In genomic region chr15:90420488-90420850, GRCh38 we compare ENCODE assay signal across 11 cellular contexts. TPM values are rescaled to one million over a fixed set of nuclear protein-coding genes. Genes with fewer than 3 reads are reported as not detected.
DNase-seq lines count a peak whose midpoint lies in the region; ATAC-seq and TF ChIP-seq lines count a peak whose summit lies in the region.
"Had no signal": no experiment of that assay in that cellular context is flagged by ENCODE, and none has a peak within 500 bp of the region (broad histone marks: within the 10 kb centered on the region; RNA-seq: fewer than 3 reads in every experiment).

No MANE protein-coding gene starts in this region.

- no peak for ATAC-seq in HG02973 (IDR thresholded peaks at IDR 0.05; ENCODE audit: unreplicated experiment)

- H3K9ac ChIP-seq in muscle layer of colon (ENCODE audit: low read length) = peak overlapping the region; percentile 23

- no peaks in the 10 kb centered on the region for H3K36me3 ChIP-seq in breast epithelium
- no peaks in the 10 kb centered on the region for H3K36me3 ChIP-seq in muscle layer of colon (ENCODE audit: insufficient read depth, low read length)
- H3K36me3 ChIP-seq in HAP-1 (replicated peaks) = no peaks in the 10 kb centered on the region
- H3K36me3 ChIP-seq: tibial nerve had no signal

- H3K27me3 ChIP-seq in breast epithelium = no peaks in the 10 kb centered on the region
- H3K27me3 ChIP-seq in muscle layer of colon (ENCODE audit: control insufficient read depth in 1 of 2, insufficient read depth in 2 of 2, low read length in 2 of 2) = no peaks in the 10 kb centered on the region
- H3K27me3 ChIP-seq in HAP-1 (ENCODE audit: low read depth) = no peaks in the 10 kb centered on the region
- H3K27me3 ChIP-seq: tibial nerve had no signal

- CTCF ChIA-PET in activated naive CD4-positive, alpha-beta T cell treated with anti-CD3 and anti-CD28 coated beads for 36 hours (lab: Charles Lee) = interaction anchor here (1.5 to 2.0 kb wide), 2 partner anchors 58 to 184 kb away, joined by 5 to 6 read pairs; no protein-coding TSS in a partner anchor

- no peak for DNase-seq in activated naive CD4-positive, alpha-beta T cell treated with anti-CD3 and anti-CD28 coated beads for 36 hours
- DNase-seq in activated naive CD4-positive, alpha-beta T cell treated with anti-CD3 and anti-CD28 coated beads, Interleukin-2, amount 50 U/mL, for 16 hours = no peak
- DNase-seq in breast epithelium (ENCODE audit: low spot score in 2 of 2) (no peak), type B pancreatic cell (ENCODE audit: extremely low spot score, unreplicated experiment) (no peak), HAP-1 (ENCODE audit: low spot score in 2 of 2) (no peak), DMS53 treated with DMSO at 0.1 percent for 48 hours (lab: John Stamatoyannopoulos, UW; ENCODE audit: unreplicated experiment) (no peak)
- DNase-seq: small intestine, T-helper 9 cell had no signal

- no peak for TF ChIP-seq POLR2A in breast epithelium (IDR thresholded peaks at IDR 0.05)

- intact Hi-C loops in activated naive CD4-positive, alpha-beta T cell treated with anti-CD3 and anti-CD28 coated beads for 36 hours (cut with micrococcal nuclease) = no loop called here
- intact Hi-C loops in breast epithelium (cut with DNase I; ENCODE audit: low total_unique reads) = no loop called here

- H3K4me3 ChIP-seq in breast epithelium = peak overlapping the region in 1 of 3 donors; percentile 24
- H3K4me3 ChIP-seq in muscle layer of colon (ENCODE audit: low read depth in 1 of 2, low read length in 2 of 2) = peak overlapping the region in 1 of 2 donors; percentile 12
- H3K4me3 ChIP-seq in HAP-1 = no peak overlapping the region
- H3K4me3 ChIP-seq: tibial nerve had no signal

- H3K36me3 Mint-ChIP-seq in activated naive CD4-positive, alpha-beta T cell treated with anti-CD3 and anti-CD28 coated beads for 36 hours (ENCODE audit: low read depth) = peaks cover 10% of the 10 kb centered on the region
- H3K36me3 Mint-ChIP-seq in type B pancreatic cell = peaks cover 16% of the 10 kb centered on the region

- peaks cover 8 to 20% of the 10 kb centered on the region in 2 donors for H3K4me1 ChIP-seq in breast epithelium
- H3K4me1 ChIP-seq in muscle layer of colon (ENCODE audit: insufficient read depth, low read length) = peaks cover 54% of the 10 kb centered on the region
- H3K4me1 ChIP-seq in HAP-1 = peaks cover 19% of the 10 kb centered on the region

- peak overlapping the region; percentile 84 to 86 for H3K27ac ChIP-seq in breast epithelium
- peak overlapping the region; percentile 38 for H3K27ac ChIP-seq in muscle layer of colon (ENCODE audit: low read depth, low read length)

- no peaks in the 10 kb centered on the region for H3K27me3 Mint-ChIP-seq in activated naive CD4-positive, alpha-beta T cell treated with anti-CD3 and anti-CD28 coated beads for 36 hours (ENCODE audit: low read depth)
- no peaks in the 10 kb centered on the region for H3K27me3 Mint-ChIP-seq in type B pancreatic cell

- H3K27ac Mint-ChIP-seq in activated naive CD4-positive, alpha-beta T cell treated with anti-CD3 and anti-CD28 coated beads for 36 hours = peak overlapping the region; percentile 87
- H3K27ac Mint-ChIP-seq in type B pancreatic cell = peak overlapping the region; percentile 42

- no peak for TF ChIP-seq CTCF in breast epithelium (IDR thresholded peaks at IDR 0.05)
- TF ChIP-seq CTCF in type B pancreatic cell (conservative IDR thresholded peaks at IDR 0.05) = no peak

- H3K9me3 Mint-ChIP-seq in activated naive CD4-positive, alpha-beta T cell treated with anti-CD3 and anti-CD28 coated beads for 36 hours = peaks cover 4% of the 10 kb centered on the region
- H3K9me3 Mint-ChIP-seq in type B pancreatic cell = no peaks in the 10 kb centered on the region

- in situ Hi-C loops in HAP-1 (cut with MboI; ENCODE audit: low sequenced_read_pairs) = no loop called here

- no peaks in the 10 kb centered on the region for H3K9me3 ChIP-seq in breast epithelium
- H3K9me3 ChIP-seq in muscle layer of colon (ENCODE audit: low read length) = no peaks in the 10 kb centered on the region
- H3K9me3 ChIP-seq in HAP-1 = no peaks in the 10 kb centered on the region
- H3K9me3 ChIP-seq: tibial nerve had no signal

- peaks cover 78% of the 10 kb centered on the region for H3K4me1 Mint-ChIP-seq in activated naive CD4-positive, alpha-beta T cell treated with anti-CD3 and anti-CD28 coated beads for 36 hours (ENCODE audit: low read depth)
- H3K4me1 Mint-ChIP-seq in type B pancreatic cell (ENCODE audit: unreplicated experiment) = peaks cover 30% of the 10 kb centered on the region

- H3K4me3 Mint-ChIP-seq in activated naive CD4-positive, alpha-beta T cell treated with anti-CD3 and anti-CD28 coated beads for 36 hours = no peak overlapping the region
- peak overlapping the region; percentile 11 for H3K4me3 Mint-ChIP-seq in type B pancreatic cell

RNA-seq across cellular contexts. Expression of gene IQGAP1, which starts 32.4 kb away (rescaled TPM):
- 100 to 1,000 TPM; 136 to 143 TPM for total RNA-seq in activated naive CD4-positive, alpha-beta T cell treated with anti-CD3 and anti-CD28 coated beads for 36 hours
- total RNA-seq in breast epithelium (100 to 1,000 TPM; 244 to 387 (median 288) TPM), type B pancreatic cell (ENCODE audit: low replicate concordance) (80.4 and 131 TPM in 2 replicates)
